In the genomic region with DNA sequence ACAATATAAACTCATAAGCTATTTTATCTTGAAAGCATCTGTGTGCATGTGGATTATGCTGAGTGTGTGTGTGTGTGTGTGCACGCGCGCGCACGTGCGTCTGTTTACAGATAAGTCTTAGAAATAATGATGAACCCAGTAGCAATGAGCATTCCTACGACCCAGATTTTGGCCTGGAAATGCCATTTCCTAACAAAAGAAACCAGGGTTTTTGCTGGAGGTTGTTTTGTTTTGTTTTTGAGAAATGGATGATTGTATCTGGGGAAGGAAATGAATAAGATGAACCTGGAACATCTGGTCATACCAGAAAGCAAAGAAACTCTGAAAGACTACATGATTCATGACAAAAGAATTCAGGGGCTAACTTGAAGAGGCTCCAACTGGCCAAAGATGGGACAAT, we compare ENCODE assay signal across 16 cellular contexts. TPM values are rescaled to one million over a fixed set of nuclear protein-coding genes. Genes with fewer than 3 reads are reported as not detected.
DNase-seq lines count a peak whose midpoint lies in the region; ATAC-seq and TF ChIP-seq lines count a peak whose summit lies in the region.
"Had no signal": no experiment of that assay in that cellular context is flagged by ENCODE, and none has a peak within 500 bp of the region (broad histone marks: within the 10 kb centered on the region; RNA-seq: fewer than 3 reads in every experiment).

No MANE protein-coding gene starts in this region.

- no peak overlapping the region for H3K27ac Mint-ChIP-seq in T-helper 17 cell
- H3K27ac Mint-ChIP-seq: activated CD4-positive, alpha-beta memory T cell treated with anti-CD3 and anti-CD28 coated beads for 36 hours; natural killer cell treated with Interleukin-12 subunit alpha and Interleukin-12 subunit beta and Interleukin-15 and Interleukin-18, amount 100 ng/mL, for 72 hours had no signal

- H3K4me1 Mint-ChIP-seq in T-helper 17 cell: no peaks in the 10 kb centered on the region

- no peak overlapping the region for H3K4me3 Mint-ChIP-seq in T-helper 17 cell
- H3K4me3 Mint-ChIP-seq: activated CD4-positive, alpha-beta memory T cell treated with anti-CD3 and anti-CD28 coated beads for 36 hours; natural killer cell treated with Interleukin-12 subunit alpha and Interleukin-12 subunit beta and Interleukin-15 and Interleukin-18, amount 100 ng/mL, for 72 hours had no signal

- H2AFZ ChIP-seq in ACC112 (ENCODE audit: low read length, unreplicated experiment): no peak overlapping the region

- no peak for TF ChIP-seq CTCF in brain microvascular endothelial cell (IDR thresholded peaks at IDR 0.05; ENCODE audit: low read depth, low read length, missing control alignments)

- DNase-seq in HS-5 (ENCODE audit: low read depth) (peak; percentile 81), brain microvascular endothelial cell (peak; percentile 77), iris pigment epithelial cell (ENCODE audit: low read depth) (peak; percentile 80), head of caudate nucleus (no peak), T-helper 17 cell (no peak), NCI-H1105 treated with DMSO at 0.1 percent for 48 hours (lab: John Stamatoyannopoulos, UW) (no peak)
- DNase-seq in stimulated activated CD4-positive, alpha-beta T cell treated with anti-CD3 and anti-CD28 coated beads, Interleukin-15, amount 100 ng/mL, for 24 hours: no peak
- DNase-seq: activated CD4-positive, alpha-beta memory T cell treated with anti-CD3 and anti-CD28 coated beads for 36 hours; activated effector memory CD4-positive, alpha-beta T cell treated with Interleukin-2 at 50 U/mL for 16 hours; foreskin melanocyte; kidney glomerular epithelial cell; NCI-H446; upper lobe of right lung had no signal

- ATAC-seq in T-helper 17 cell: no peak
- ATAC-seq: natural killer cell treated with Interleukin-12 subunit alpha and Interleukin-12 subunit beta and Interleukin-15 and Interleukin-18, amount 100 ng/mL, for 72 hours; upper lobe of right lung had no signal

- H3K36me3 ChIP-seq in ACC112 (ENCODE audit: insufficient read depth, low read length): no peaks in the 10 kb centered on the region
- no peaks in the 10 kb centered on the region for H3K36me3 ChIP-seq in brain microvascular endothelial cell (replicated peaks)
- H3K36me3 ChIP-seq: cardiac muscle cell, upper lobe of right lung had no signal

- H3K4me3 ChIP-seq in ACC112 (ENCODE audit: low read depth, low read length) (peak overlapping the region; percentile 54; the same call in 1 of the 2 replicates), brain microvascular endothelial cell (ENCODE audit: low read depth, low read length) (no peak overlapping the region)
- H3K4me3 ChIP-seq: cardiac muscle cell, upper lobe of right lung had no signal

- peaks cover 5% of the 10 kb centered on the region for H3K36me3 Mint-ChIP-seq in T-helper 17 cell (ENCODE audit: low read depth)
- H3K36me3 Mint-ChIP-seq: activated CD4-positive, alpha-beta memory T cell treated with anti-CD3 and anti-CD28 coated beads for 36 hours; natural killer cell treated with Interleukin-12 subunit alpha and Interleukin-12 subunit beta and Interleukin-15 and Interleukin-18, amount 100 ng/mL, for 72 hours had no signal

- intact Hi-C loops in head of caudate nucleus (cut with DNase I): no loop called here

- H3K27ac ChIP-seq in ACC112 (ENCODE audit: low read depth, low read length) (peak overlapping the region; percentile 54), brain microvascular endothelial cell (peak overlapping the region; percentile 54)
- H3K27ac ChIP-seq: cardiac muscle cell, upper lobe of right lung had no signal

- in situ Hi-C loops in brain microvascular endothelial cell (cut with HindIII; ENCODE audit: low pct_ligation_motif_present, low sequenced_read_pairs): loop anchor here (25.0 kb wide), 1 partner anchor 229 kb away; no protein-coding TSS in a partner anchor

- H3K27me3 ChIP-seq in ACC112 (ENCODE audit: insufficient read depth, low read length): no peaks in the 10 kb centered on the region
- no peaks in the 10 kb centered on the region for H3K27me3 ChIP-seq in brain microvascular endothelial cell (replicated peaks)
- H3K27me3 ChIP-seq: cardiac muscle cell, upper lobe of right lung had no signal

- peaks cover 21% of the 10 kb centered on the region for H3K4me1 ChIP-seq in ACC112 (ENCODE audit: control insufficient read depth, insufficient read depth, low read length, unreplicated experiment)
- H3K4me1 ChIP-seq: upper lobe of right lung had no signal

- H3K79me2 ChIP-seq in ACC112 (ENCODE audit: control insufficient read depth, insufficient read depth, low read length, unreplicated experiment): no peaks in the 10 kb centered on the region

- no peaks in the 10 kb centered on the region for H3K9me3 ChIP-seq in T-helper 17 cell (ENCODE audit: control insufficient read depth, low read length, poor library complexity, severe bottlenecking)
- H3K9me3 ChIP-seq: upper lobe of right lung had no signal

- peaks cover 23% of the 10 kb centered on the region for H3K27me3 Mint-ChIP-seq in T-helper 17 cell

RNA-seq across cellular contexts. Expression of gene LMOD2, which starts 22.1 kb away (rescaled TPM):
- total RNA-seq in T-helper 17 cell: not detected
- total RNA-seq: activated CD4-positive, alpha-beta memory T cell treated with anti-CD3 and anti-CD28 coated beads for 36 hours; natural killer cell treated with Interleukin-12 subunit alpha and Interleukin-12 subunit beta and Interleukin-15 and Interleukin-18, amount 100 ng/mL, for 72 hours had no signal

RNA-seq across cellular contexts. Expression of gene ASB15, which starts 31.9 kb away (rescaled TPM):
- not detected for total RNA-seq in T-helper 17 cell
- total RNA-seq: activated CD4-positive, alpha-beta memory T cell treated with anti-CD3 and anti-CD28 coated beads for 36 hours; cardiac muscle cell; natural killer cell treated with Interleukin-12 subunit alpha and Interleukin-12 subunit beta and Interleukin-15 and Interleukin-18, amount 100 ng/mL, for 72 hours; upper lobe of right lung had no signal

Comparison
In these comparisons a context has a peak if more than half of its experiments do, and no peak if none do; other contexts are left out.
1. DNase-seq: peak in HS-5 (single experiment), brain microvascular endothelial cell (single experiment) and iris pigment epithelial cell (single experiment); none in head of caudate nucleus (0 of 42), T-helper 17 cell (0 of 3), stimulated activated CD4-positive, alpha-beta T cell treated with anti-CD3 and anti-CD28 coated beads, Interleukin-15, amount 100 ng/mL, for 24 hours (single experiment) and NCI-H1105 treated with DMSO at 0.1 percent for 48 hours (single experiment).